In genomic region chr19:54430306-54431254, GRCh38 we compare ENCODE assay signal across 7 cellular contexts.
DNase-seq lines count a peak whose midpoint lies in the region; TF ChIP-seq lines count a peak whose summit lies in the region.

No MANE protein-coding gene starts in this region.

- 0 out of 2 replicates have a peak, but pooled peaks have one; percentile 14 for TF ChIP-seq CTCF in GM12874 (IDR thresholded peaks at IDR 0.05; ENCODE audit: insufficient read depth, low read depth, low read length)

- peaks cover 32% of the 10 kb centered on the region for H3K27me3 ChIP-seq in adipocyte (replicated peaks; ENCODE audit: control insufficient read depth, insufficient read depth, low read length)
- H3K27me3 ChIP-seq in iPS-15b (ENCODE audit: control insufficient read depth, insufficient read depth, low read length), result peaks cover 2% of the 10 kb centered on the region

- H3K9ac ChIP-seq in adipocyte (ENCODE audit: low read length), result no peak overlapping the region
- H3K9ac ChIP-seq in iPS-15b (ENCODE audit: low read depth, low read length), result no peak overlapping the region

- DNase-seq in OCI-M2 (lab: John Stamatoyannopoulos, UW; ENCODE audit: unreplicated experiment), result peak; percentile 41
- peak; percentile 68 for DNase-seq in adipocyte (ENCODE audit: low read depth)
- peak in 2 of 3 donors; percentile 24 to 55 for DNase-seq in stimulated activated CD4-positive, alpha-beta T cell treated with anti-CD3 and anti-CD28 coated beads, Interleukin-12 subunit alpha, Interleukin-12 subunit beta, amount 100 ng/mL, for 48 hours (ENCODE audit: low read depth in 2 of 3, low spot score in 1 of 3)
- no peak for DNase-seq in amniotic stem cell (lab: John Stamatoyannopoulos, UW)
- no peak for DNase-seq in GM19240 (ENCODE audit: insufficient read length, low spot score)

- H3K4me1 ChIP-seq in adipocyte (ENCODE audit: control insufficient read depth, insufficient read depth, low read length) (peaks cover 6% of the 10 kb centered on the region), iPS-15b (ENCODE audit: control insufficient read depth, insufficient read depth, low read length) (peaks cover 9% of the 10 kb centered on the region)

- H3K9me3 ChIP-seq in adipocyte (ENCODE audit: control insufficient read depth, low read length) (no peaks in the 10 kb centered on the region), iPS-15b (ENCODE audit: control insufficient read depth, insufficient read depth, low read length) (no peaks in the 10 kb centered on the region)

- no peak overlapping the region for H3K4me3 ChIP-seq in adipocyte (ENCODE audit: low read length)
- peak overlapping the region; percentile 45 for H3K4me3 ChIP-seq in iPS-15b (ENCODE audit: low read depth, low read length)

- H3K36me3 ChIP-seq in adipocyte (ENCODE audit: control insufficient read depth, insufficient read depth, low read length, severe bottlenecking), result no peaks in the 10 kb centered on the region
- H3K36me3 ChIP-seq in iPS-15b (ENCODE audit: control insufficient read depth, insufficient read depth, low read length), result peaks cover 7% of the 10 kb centered on the region

Comparison
In these comparisons a context has a peak if more than half of its experiments do, and no peak if none do; other contexts are left out.
1. DNase-seq: peak in OCI-M2 (single experiment), adipocyte (single experiment) and stimulated activated CD4-positive, alpha-beta T cell treated with anti-CD3 and anti-CD28 coated beads, Interleukin-12 subunit alpha, Interleukin-12 subunit beta, amount 100 ng/mL, for 48 hours (2 of 3); none in amniotic stem cell (single experiment) and GM19240 (single experiment).